Comparison of ENCODE assay signal across 23 cellular contexts in genomic region chr13:40535345-40535836, GRCh38.
"Had no signal": no experiment of that assay in that cellular context is flagged by ENCODE, and none has a peak within 500 bp of the region (broad histone marks: within the 10 kb centered on the region; RNA-seq: fewer than 3 reads in every experiment).

No MANE protein-coding gene starts in this region.

- ATAC-seq: activated CD8-positive, alpha-beta memory T cell treated with anti-CD3 and anti-CD28 coated beads, Interleukin-2, amount 10 ng/mL, durations not matched to agents 7 days and 5 days; mucosa of descending colon; naive thymus-derived CD4-positive, alpha-beta T cell; SK-N-SH treated with all-trans-retinoic acid at 6 μM for 48 hours had no signal

- H3K4me3 Mint-ChIP-seq: activated CD4-positive, alpha-beta memory T cell treated with anti-CD3 and anti-CD28 coated beads, Interleukin-2, amount 10 ng/mL, durations not matched to agents 7 days and 5 days; activated CD8-positive, alpha-beta memory T cell treated with anti-CD3 and anti-CD28 coated beads, Interleukin-2, amount 10 ng/mL, durations not matched to agents 7 days and 5 days; activated naive CD8-positive, alpha-beta T cell treated with anti-CD3 and anti-CD28 coated beads for 36 hours; brain; immature natural killer cell; naive thymus-derived CD4-positive, alpha-beta T cell had no signal

- H3K4me1 ChIP-seq: parathyroid adenoma had no signal

- H3K4me3 ChIP-seq: heart right ventricle, mucosa of descending colon, skin epidermis, stomach, upper lobe of left lung had no signal

- H3K27me3 ChIP-seq: heart right ventricle, neutrophil, stomach, upper lobe of left lung had no signal

- H3K27ac ChIP-seq: heart right ventricle, neutrophil, parathyroid adenoma, stomach, upper lobe of left lung had no signal

- H3K9ac ChIP-seq: parathyroid adenoma had no signal

- H3K36me3 Mint-ChIP-seq: activated CD8-positive, alpha-beta memory T cell treated with anti-CD3 and anti-CD28 coated beads, Interleukin-2, amount 10 ng/mL, durations not matched to agents 7 days and 5 days; brain; immature natural killer cell had no signal

- H3K4me1 Mint-ChIP-seq: brain had no signal

- H3K79me2 ChIP-seq: parathyroid adenoma had no signal

- H3K27ac Mint-ChIP-seq: activated CD4-positive, alpha-beta memory T cell treated with anti-CD3 and anti-CD28 coated beads, Interleukin-2, amount 10 ng/mL, durations not matched to agents 7 days and 5 days; activated CD8-positive, alpha-beta memory T cell treated with anti-CD3 and anti-CD28 coated beads, Interleukin-2, amount 10 ng/mL, durations not matched to agents 7 days and 5 days; activated naive CD8-positive, alpha-beta T cell treated with anti-CD3 and anti-CD28 coated beads for 36 hours; brain; immature natural killer cell had no signal

- H3K36me3 ChIP-seq: heart right ventricle, neutrophil, stomach, upper lobe of left lung had no signal

- H3K27me3 Mint-ChIP-seq: activated CD4-positive, alpha-beta memory T cell treated with anti-CD3 and anti-CD28 coated beads, Interleukin-2, amount 10 ng/mL, durations not matched to agents 7 days and 5 days; activated CD8-positive, alpha-beta memory T cell treated with anti-CD3 and anti-CD28 coated beads, Interleukin-2, amount 10 ng/mL, durations not matched to agents 7 days and 5 days; activated naive CD8-positive, alpha-beta T cell treated with anti-CD3 and anti-CD28 coated beads for 36 hours; naive thymus-derived CD4-positive, alpha-beta T cell had no signal

- H3K9me3 ChIP-seq: heart right ventricle, mucosa of descending colon, neutrophil, stomach, upper lobe of left lung had no signal

- H3K9me3 Mint-ChIP-seq: activated CD4-positive, alpha-beta memory T cell treated with anti-CD3 and anti-CD28 coated beads, Interleukin-2, amount 10 ng/mL, durations not matched to agents 7 days and 5 days; activated naive CD8-positive, alpha-beta T cell treated with anti-CD3 and anti-CD28 coated beads for 36 hours; immature natural killer cell; naive thymus-derived CD4-positive, alpha-beta T cell had no signal

- DNase-seq: activated CD4-positive, alpha-beta memory T cell treated with anti-CD3 and anti-CD28 coated beads, Interleukin-2, amount 10 ng/mL, durations not matched to agents 7 days and 5 days; activated CD4-positive, alpha-beta T cell treated with anti-CD3 and anti-CD28 coated beads for 48 hours; activated CD4-positive, CD25-positive, alpha-beta regulatory T cell; activated CD8-positive, alpha-beta memory T cell treated with anti-CD3 and anti-CD28 coated beads, Interleukin-2, amount 10 ng/mL, durations not matched to agents 7 days and 5 days; activated naive CD8-positive, alpha-beta T cell treated with anti-CD3 and anti-CD28 coated beads for 36 hours; amniotic stem cell; central memory CD4-positive, alpha-beta T cell; erythroblast; foreskin melanocyte; heart right ventricle; immature natural killer cell; mesenchymal stem cell; mucosa of descending colon; naive thymus-derived CD4-positive, alpha-beta T cell; stomach; T-helper 1 cell; T-helper 9 cell had no signal

- H2AFZ ChIP-seq: parathyroid adenoma had no signal
